In the genomic region with DNA sequence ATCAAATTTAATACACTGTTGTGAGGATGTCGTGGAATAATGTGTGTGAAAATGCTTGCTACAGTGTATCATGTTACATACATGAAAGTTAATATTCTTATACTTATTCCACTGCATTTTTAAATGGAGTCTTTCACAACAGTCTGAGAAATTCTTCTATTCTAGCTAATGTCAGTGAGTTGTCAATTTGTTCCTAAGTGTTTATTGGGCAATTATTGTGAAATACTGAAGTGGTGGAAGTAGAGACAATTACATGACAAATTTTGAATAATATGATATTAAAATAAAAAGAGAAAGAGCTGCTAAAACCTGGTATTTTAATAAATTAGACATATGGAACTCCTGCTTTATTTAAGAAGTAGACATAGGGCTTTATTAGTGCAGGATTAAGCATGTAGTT, we compare ENCODE assay signal across 20 cellular contexts.
DNase-seq lines count a peak whose midpoint lies in the region; ATAC-seq, FAIRE-seq and TF ChIP-seq lines count a peak whose summit lies in the region.
"Had no signal": no experiment of that assay in that cellular context is flagged by ENCODE, and none has a peak within 500 bp of the region (broad histone marks: within the 10 kb centered on the region; RNA-seq: fewer than 3 reads in every experiment).

No MANE protein-coding gene starts in this region.

- in situ Hi-C loops in K562 (cut with MboI) = no loop called here

- intact Hi-C loops in left ventricle myocardium inferior (cut with micrococcal nuclease) = no loop called here
- intact Hi-C loops in heart right ventricle (cut with DNase I) = loop anchor here in 3 of 10 donors (5.0 to 10.0 kb wide), 3 partner anchors 126 to 402 kb away; no protein-coding TSS in a partner anchor
- intact Hi-C loops in K562 (cut with micrococcal nuclease) = no loop called here
- intact Hi-C loops in thyroid gland (cut with DNase I) = no loop called here
- intact Hi-C loops in stomach (cut with DNase I; ENCODE audit: low total_unique reads) = no loop called here

- H3K36me3 ChIP-seq in left ventricle myocardium inferior (no peaks in the 10 kb centered on the region), heart right ventricle (no peaks in the 10 kb centered on the region), K562 (ENCODE audit: control insufficient read depth, insufficient read depth, low read length) (no peaks in the 10 kb centered on the region), thyroid gland (no peaks in the 10 kb centered on the region), stomach (no peaks in the 10 kb centered on the region), WERI-Rb-1 (no peaks in the 10 kb centered on the region)
- H3K36me3 ChIP-seq: BLaER1 treated with 17β-estradiol and CSF1 and Interleukin-3, amounts not matched to agents 10 nM and 100 nM; HAP-1 had no signal

- H3K4me3 ChIP-seq in left ventricle myocardium inferior (no peak overlapping the region), heart right ventricle (no peak overlapping the region), K562 (no peak overlapping the region), thyroid gland (replicated peaks in 1 of 3) (no peak overlapping the region), stomach (no peak overlapping the region), WERI-Rb-1 (ENCODE audit: low read depth, low read length) (no peak overlapping the region)
- H3K4me3 ChIP-seq: BLaER1 treated with 17β-estradiol and CSF1 and Interleukin-3, amounts not matched to agents 10 nM and 100 nM; HAP-1 had no signal

- CTCF ChIA-PET in K562 (lab: Yijun Ruan, JAX; ENCODE audit: low intra/inter-chr PET ratio) = no interaction called here

- TF ChIP-seq POLR2A in K562 (conservative IDR thresholded peaks at IDR 0.05) (no peak), thyroid gland (IDR thresholded peaks at IDR 0.05) (no peak), stomach (IDR thresholded peaks at IDR 0.05) (no peak)

- H3K27me3 ChIP-seq in left ventricle myocardium inferior (ENCODE audit: low read depth) (no peaks in the 10 kb centered on the region), heart right ventricle (no peaks in the 10 kb centered on the region), K562 (ENCODE audit: control insufficient read depth in 2 of 2, insufficient read depth in 2 of 2, low read length in 2 of 2) (no peaks in the 10 kb centered on the region), thyroid gland (no peaks in the 10 kb centered on the region), stomach (no peaks in the 10 kb centered on the region), WERI-Rb-1 (ENCODE audit: insufficient read depth, low read depth, severe bottlenecking) (no peaks in the 10 kb centered on the region)
- H3K27me3 ChIP-seq: BLaER1 treated with 17β-estradiol and CSF1 and Interleukin-3, amounts not matched to agents 10 nM and 100 nM had no signal

- H3K9me1 ChIP-seq in K562 (ENCODE audit: control insufficient read depth, insufficient read depth, low read length) = no peaks in the 10 kb centered on the region

- H3K27ac ChIP-seq in left ventricle myocardium inferior (replicated peaks) (peak overlapping the region; percentile 70), heart right ventricle (peak overlapping the region in 3 of 10 donors; percentile 3 to 62 (median 53)), K562 (ENCODE audit: extremely low read depth, low read depth, low read length) (no peak overlapping the region), thyroid gland (peak overlapping the region; percentile 10 to 87 (median 73)), stomach (no peak overlapping the region), WERI-Rb-1 (no peak overlapping the region)
- H3K27ac ChIP-seq: BLaER1 treated with 17β-estradiol and CSF1 and Interleukin-3, amounts not matched to agents 10 nM and 100 nM had no signal

- H3K4me1 ChIP-seq in left ventricle myocardium inferior (peaks cover 78% of the 10 kb centered on the region), heart right ventricle (peaks cover 9 to 73% (median 66%) of the 10 kb centered on the region in 9 donors), K562 (replicated peaks in 1 of 2; ENCODE audit: control insufficient read depth in 2 of 2, insufficient read depth in 2 of 2, low read length in 2 of 2) (no peaks in the 10 kb centered on the region), thyroid gland (peaks cover 57 to 65% of the 10 kb centered on the region in 2 donors), stomach (peaks cover 0 to 51% (median 20%) of the 10 kb centered on the region in 4 donors)
- H3K4me1 ChIP-seq: HAP-1 had no signal

- no peak for DNase-seq in left ventricle myocardium inferior
- no peak for DNase-seq in heart right ventricle
- DNase-seq in K562 (ENCODE audit: extremely low read depth in 1 of 4, low spot score in 3 of 4) = no peak
- peak; percentile 51 for DNase-seq in iris pigment epithelial cell (ENCODE audit: low read depth)
- no peak for DNase-seq in thyroid gland
- DNase-seq in central memory CD4-positive, alpha-beta T cell = no peak
- no peak for DNase-seq in stomach
- DNase-seq in WERI-Rb-1 = no peak
- DNase-seq: ACHN; Calu3; CD4-positive, alpha-beta T cell; DMS153; DMS79 treated with DMSO at 0.1 percent for 48 hours; EL; GOT3 had no signal

- POLR2A ChIA-PET in K562 (lab: Yijun Ruan, JAX) = interaction anchor here (0.6 kb wide), 1 partner anchor 1735 kb away, joined by 3 read pairs; no protein-coding TSS in a partner anchor

- no peak for TF ChIP-seq CTCF in left ventricle myocardium inferior (IDR thresholded peaks at IDR 0.05; ENCODE audit: borderline replicate concordance)
- no peak for TF ChIP-seq CTCF in heart right ventricle (IDR thresholded peaks at IDR 0.05)
- TF ChIP-seq CTCF in K562 (IDR thresholded peaks at IDR 0.05 in 2 of 3, conservative IDR thresholded peaks at IDR 0.05 in 1 of 3; ENCODE audit: insufficient read depth in 2 of 3, low read depth in 1 of 3, low read length in 3 of 3) = no peak
- no peak for TF ChIP-seq CTCF in thyroid gland (IDR thresholded peaks at IDR 0.05)
- TF ChIP-seq CTCF in stomach (IDR thresholded peaks at IDR 0.05) = no peak
- no peak for TF ChIP-seq CTCF in WERI-Rb-1 (IDR thresholded peaks at IDR 0.05; ENCODE audit: low read depth, low read length)

- TF ChIP-seq EP300 in K562 (IDR thresholded peaks at IDR 0.05; ENCODE audit: low read length) = no peak
- no peak for TF ChIP-seq EP300 in stomach (IDR thresholded peaks at IDR 0.05)

- no peak for FAIRE-seq in K562 (lab: Jason Lieb, UNC)
- FAIRE-seq: G401.6, GM12891, HTR-8/SVneo had no signal

- BruUV-seq in K562 (replicated peaks; lab: Mats Ljungman, UMichigan) = no TSS peak

- no peak overlapping the region for H3K9ac ChIP-seq in K562 (ENCODE audit: insufficient read depth in 1 of 2, low read depth in 2 of 2, low read length in 2 of 2)
- H3K9ac ChIP-seq: BLaER1 treated with 17β-estradiol and CSF1 and Interleukin-3, amounts not matched to agents 10 nM and 100 nM had no signal

- no peak overlapping the region for H2AFZ ChIP-seq in K562 (ENCODE audit: low read depth, low read length)

- ATAC-seq in heart right ventricle (no peak), K562 (no peak)

- H4K20me1 ChIP-seq in K562 (replicated peaks; ENCODE audit: control insufficient read depth, insufficient read depth, low read length) = no peaks in the 10 kb centered on the region
- H4K20me1 ChIP-seq: BLaER1 treated with 17β-estradiol and CSF1 and Interleukin-3, amounts not matched to agents 10 nM and 100 nM had no signal

- no peak overlapping the region for H3K4me2 ChIP-seq in K562 (ENCODE audit: insufficient read depth, low read length)
- H3K4me2 ChIP-seq: BLaER1 treated with 17β-estradiol and CSF1 and Interleukin-3, amounts not matched to agents 10 nM and 100 nM had no signal

- H3K79me2 ChIP-seq in K562 (ENCODE audit: control insufficient read depth, insufficient read depth, low read length) = no peaks in the 10 kb centered on the region

- H3K9me3 ChIP-seq in left ventricle myocardium inferior (replicated peaks) = peaks cover 12% of the 10 kb centered on the region
- peaks cover 0 to 19% (median 0%) of the 10 kb centered on the region in 11 donors for H3K9me3 ChIP-seq in heart right ventricle
- H3K9me3 ChIP-seq in K562 (replicated peaks; ENCODE audit: control insufficient read depth, insufficient read depth, low read depth, low read length) = no peaks in the 10 kb centered on the region
- no peaks in the 10 kb centered on the region for H3K9me3 ChIP-seq in thyroid gland
- H3K9me3 ChIP-seq in stomach = no peaks in the 10 kb centered on the region
- H3K9me3 ChIP-seq in WERI-Rb-1 (ENCODE audit: severe bottlenecking) = peaks cover 3% of the 10 kb centered on the region
- H3K9me3 ChIP-seq: HAP-1 had no signal

- no peak for TF ChIP-seq RAD21 in K562 (CRISPR knock-in tag; conservative IDR thresholded peaks at IDR 0.05 in 1 of 2, IDR thresholded peaks at IDR 0.05 in 1 of 2)

- WGBS in heart right ventricle, 2 donors = 66 to 72% methylated on average over 1 of the region's 1 CpG
- 4% methylated on average over 1 of the region's 1 CpG for WGBS in K562 (ENCODE audit: insufficient coverage, low coverage, missing lambda C conversion rate)
- WGBS in thyroid gland, 2 donors = 81 to 91% methylated on average over 1 of the region's 1 CpG
- WGBS in stomach, 5 donors = 20 to 58% (median 33%) methylated on average over 1 of the region's 1 CpG

TF ChIP-seq in K562, 482 proteins besides CTCF, POLR2A, EP300 and RAD21:
- 0 out of 2 replicates have a peak, but pooled peaks have one; percentile 35 for TF ChIP-seq CEBPB (tag; IDR thresholded peaks at IDR 0.05)
- no peak for TF ChIP-seq NBN (IDR thresholded peaks at IDR 0.05; ENCODE audit: low read depth)
- no peak for TF ChIP-seq CEBPG (CRISPR knock-in tag; IDR thresholded peaks at IDR 0.05)
- TF ChIP-seq CEBPG (tag; conservative IDR thresholded peaks at IDR 0.05 in 1 of 2, IDR thresholded peaks at IDR 0.05 in 1 of 2) = peak in 1 of 2 experiments; percentile 57; a peak in 2 of 4 replicates

Comparison
In these comparisons a context has a peak if more than half of its experiments do, and no peak if none do; other contexts are left out.
1. H3K27ac ChIP-seq: peak in left ventricle myocardium inferior (single experiment) and thyroid gland (3 of 3); none in K562 (single experiment), stomach (0 of 5) and WERI-Rb-1 (single experiment).